1 cellular context compared by ENCODE assay signal in genomic region chr18:59268127-59268721, GRCh38.
TF ChIP-seq lines count a peak whose summit lies in the region.

No MANE protein-coding gene starts in this region.

TF ChIP-seq in H1, 55 proteins besides CTCF, POLR2A, EP300 and RAD21:
- TF ChIP-seq CTBP2 (IDR thresholded peaks at IDR 0.05; ENCODE audit: borderline replicate concordance, insufficient read depth, insufficient read length, low read length): no peak
- no peak for TF ChIP-seq JUN (IDR thresholded peaks at IDR 0.05; ENCODE audit: low read depth, low read length)
- TF ChIP-seq, protein P1, sequence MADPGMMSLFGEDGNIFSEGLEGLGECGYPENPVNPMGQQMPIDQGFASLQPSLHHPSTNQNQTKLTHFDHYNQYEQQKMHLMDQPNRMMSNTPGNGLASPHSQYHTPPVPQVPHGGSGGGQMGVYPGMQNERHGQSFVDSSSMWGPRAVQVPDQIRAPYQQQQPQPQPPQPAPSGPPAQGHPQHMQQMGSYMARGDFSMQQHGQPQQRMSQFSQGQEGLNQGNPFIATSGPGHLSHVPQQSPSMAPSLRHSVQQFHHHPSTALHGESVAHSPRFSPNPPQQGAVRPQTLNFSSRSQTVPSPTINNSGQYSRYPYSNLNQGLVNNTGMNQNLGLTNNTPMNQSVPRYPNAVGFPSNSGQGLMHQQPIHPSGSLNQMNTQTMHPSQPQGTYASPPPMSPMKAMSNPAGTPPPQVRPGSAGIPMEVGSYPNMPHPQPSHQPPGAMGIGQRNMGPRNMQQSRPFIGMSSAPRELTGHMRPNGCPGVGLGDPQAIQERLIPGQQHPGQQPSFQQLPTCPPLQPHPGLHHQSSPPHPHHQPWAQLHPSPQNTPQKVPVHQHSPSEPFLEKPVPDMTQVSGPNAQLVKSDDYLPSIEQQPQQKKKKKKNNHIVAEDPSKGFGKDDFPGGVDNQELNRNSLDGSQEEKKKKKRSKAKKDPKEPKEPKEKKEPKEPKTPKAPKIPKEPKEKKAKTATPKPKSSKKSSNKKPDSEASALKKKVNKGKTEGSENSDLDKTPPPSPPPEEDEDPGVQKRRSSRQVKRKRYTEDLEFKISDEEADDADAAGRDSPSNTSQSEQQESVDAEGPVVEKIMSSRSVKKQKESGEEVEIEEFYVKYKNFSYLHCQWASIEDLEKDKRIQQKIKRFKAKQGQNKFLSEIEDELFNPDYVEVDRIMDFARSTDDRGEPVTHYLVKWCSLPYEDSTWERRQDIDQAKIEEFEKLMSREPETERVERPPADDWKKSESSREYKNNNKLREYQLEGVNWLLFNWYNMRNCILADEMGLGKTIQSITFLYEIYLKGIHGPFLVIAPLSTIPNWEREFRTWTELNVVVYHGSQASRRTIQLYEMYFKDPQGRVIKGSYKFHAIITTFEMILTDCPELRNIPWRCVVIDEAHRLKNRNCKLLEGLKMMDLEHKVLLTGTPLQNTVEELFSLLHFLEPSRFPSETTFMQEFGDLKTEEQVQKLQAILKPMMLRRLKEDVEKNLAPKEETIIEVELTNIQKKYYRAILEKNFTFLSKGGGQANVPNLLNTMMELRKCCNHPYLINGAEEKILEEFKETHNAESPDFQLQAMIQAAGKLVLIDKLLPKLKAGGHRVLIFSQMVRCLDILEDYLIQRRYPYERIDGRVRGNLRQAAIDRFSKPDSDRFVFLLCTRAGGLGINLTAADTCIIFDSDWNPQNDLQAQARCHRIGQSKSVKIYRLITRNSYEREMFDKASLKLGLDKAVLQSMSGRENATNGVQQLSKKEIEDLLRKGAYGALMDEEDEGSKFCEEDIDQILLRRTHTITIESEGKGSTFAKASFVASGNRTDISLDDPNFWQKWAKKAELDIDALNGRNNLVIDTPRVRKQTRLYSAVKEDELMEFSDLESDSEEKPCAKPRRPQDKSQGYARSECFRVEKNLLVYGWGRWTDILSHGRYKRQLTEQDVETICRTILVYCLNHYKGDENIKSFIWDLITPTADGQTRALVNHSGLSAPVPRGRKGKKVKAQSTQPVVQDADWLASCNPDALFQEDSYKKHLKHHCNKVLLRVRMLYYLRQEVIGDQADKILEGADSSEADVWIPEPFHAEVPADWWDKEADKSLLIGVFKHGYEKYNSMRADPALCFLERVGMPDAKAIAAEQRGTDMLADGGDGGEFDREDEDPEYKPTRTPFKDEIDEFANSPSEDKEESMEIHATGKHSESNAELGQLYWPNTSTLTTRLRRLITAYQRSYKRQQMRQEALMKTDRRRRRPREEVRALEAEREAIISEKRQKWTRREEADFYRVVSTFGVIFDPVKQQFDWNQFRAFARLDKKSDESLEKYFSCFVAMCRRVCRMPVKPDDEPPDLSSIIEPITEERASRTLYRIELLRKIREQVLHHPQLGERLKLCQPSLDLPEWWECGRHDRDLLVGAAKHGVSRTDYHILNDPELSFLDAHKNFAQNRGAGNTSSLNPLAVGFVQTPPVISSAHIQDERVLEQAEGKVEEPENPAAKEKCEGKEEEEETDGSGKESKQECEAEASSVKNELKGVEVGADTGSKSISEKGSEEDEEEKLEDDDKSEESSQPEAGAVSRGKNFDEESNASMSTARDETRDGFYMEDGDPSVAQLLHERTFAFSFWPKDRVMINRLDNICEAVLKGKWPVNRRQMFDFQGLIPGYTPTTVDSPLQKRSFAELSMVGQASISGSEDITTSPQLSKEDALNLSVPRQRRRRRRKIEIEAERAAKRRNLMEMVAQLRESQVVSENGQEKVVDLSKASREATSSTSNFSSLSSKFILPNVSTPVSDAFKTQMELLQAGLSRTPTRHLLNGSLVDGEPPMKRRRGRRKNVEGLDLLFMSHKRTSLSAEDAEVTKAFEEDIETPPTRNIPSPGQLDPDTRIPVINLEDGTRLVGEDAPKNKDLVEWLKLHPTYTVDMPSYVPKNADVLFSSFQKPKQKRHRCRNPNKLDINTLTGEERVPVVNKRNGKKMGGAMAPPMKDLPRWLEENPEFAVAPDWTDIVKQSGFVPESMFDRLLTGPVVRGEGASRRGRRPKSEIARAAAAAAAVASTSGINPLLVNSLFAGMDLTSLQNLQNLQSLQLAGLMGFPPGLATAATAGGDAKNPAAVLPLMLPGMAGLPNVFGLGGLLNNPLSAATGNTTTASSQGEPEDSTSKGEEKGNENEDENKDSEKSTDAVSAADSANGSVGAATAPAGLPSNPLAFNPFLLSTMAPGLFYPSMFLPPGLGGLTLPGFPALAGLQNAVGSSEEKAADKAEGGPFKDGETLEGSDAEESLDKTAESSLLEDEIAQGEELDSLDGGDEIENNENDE (IDR thresholded peaks at IDR 0.05; ENCODE audit: insufficient replicate concordance, low read length): no peak
- no peak for TF ChIP-seq HDAC2 (IDR thresholded peaks at IDR 0.05; ENCODE audit: borderline replicate concordance in 1 of 2, low read depth in 2 of 2, low read length in 2 of 2)
- TF ChIP-seq POLR2AphosphoS5 (IDR thresholded peaks at IDR 0.05; ENCODE audit: low read depth, low read length): no peak
- peak; percentile 77 for TF ChIP-seq RNF2 (IDR thresholded peaks at IDR 0.05; ENCODE audit: borderline replicate concordance, low read depth, low read length, missing control alignments, poor library complexity, severe bottlenecking)
- TF ChIP-seq CBX8 (IDR thresholded peaks at IDR 0.05; ENCODE audit: borderline replicate concordance, low read depth, low read length): peak; percentile 87; the same call in 1 of the 2 replicates
- TF ChIP-seq RXRA (IDR thresholded peaks at IDR 0.05; ENCODE audit: insufficient read depth, low read depth, low read length): no peak
- peak; percentile 18 for TF ChIP-seq KDM4A (IDR thresholded peaks at IDR 0.05; ENCODE audit: low read depth, low read length, severe bottlenecking)
- no peak for TF ChIP-seq YY1 (IDR thresholded peaks at IDR 0.05; ENCODE audit: low read depth, low read length)
- TF ChIP-seq KDM1A (IDR thresholded peaks at IDR 0.05; ENCODE audit: borderline replicate concordance, low read length): no peak
- peak; percentile 94 for TF ChIP-seq SUZ12 (IDR thresholded peaks at IDR 0.05; ENCODE audit: low read length)
- TF ChIP-seq TCF12 (IDR thresholded peaks at IDR 0.05; ENCODE audit: low read depth, low read length): no peak
- peak; percentile 1 for TF ChIP-seq ASH2L (IDR thresholded peaks at IDR 0.05; ENCODE audit: low read length)
- TF ChIP-seq BCL11A (IDR thresholded peaks at IDR 0.05; ENCODE audit: low read depth in 2 of 2, low read length in 2 of 2): no peak
- TF ChIP-seq TBP (IDR thresholded peaks at IDR 0.05; ENCODE audit: low read depth, low read length): peak; percentile 34; the same call in 1 of the 2 replicates
- TF ChIP-seq FOSL1 (IDR thresholded peaks at IDR 0.05; ENCODE audit: insufficient read depth, low read depth, low read length): no peak
- TF ChIP-seq EZH2 (IDR thresholded peaks at IDR 0.05; ENCODE audit: low read depth, low read length, severe bottlenecking): peak; percentile 98
- TF ChIP-seq MAFK (IDR thresholded peaks at IDR 0.05; ENCODE audit: low read depth, low read length): no peak
- no peak for TF ChIP-seq CBX5 (IDR thresholded peaks at IDR 0.05; ENCODE audit: low read depth, low read length)
- TF ChIP-seq GABPA (IDR thresholded peaks at IDR 0.05; ENCODE audit: borderline replicate concordance, insufficient read depth, low read length): no peak
- no peak for TF ChIP-seq SIRT6 (IDR thresholded peaks at IDR 0.05; ENCODE audit: low read length)
- no peak for TF ChIP-seq ZNF274 (IDR thresholded peaks at IDR 0.05; ENCODE audit: borderline replicate concordance, extremely low read depth, low read length)
- no peak for TF ChIP-seq EGR1 (IDR thresholded peaks at IDR 0.05; ENCODE audit: borderline replicate concordance, low read depth, low read length)
- TF ChIP-seq RBBP5 (IDR thresholded peaks at IDR 0.05; ENCODE audit: borderline replicate concordance, low read depth, low read length): no peak
- TF ChIP-seq BRCA1 (IDR thresholded peaks at IDR 0.05; ENCODE audit: low read depth, low read length): no peak
- TF ChIP-seq JUND (IDR thresholded peaks at IDR 0.05; ENCODE audit: low read length): no peak
- no peak for TF ChIP-seq RFX5 (IDR thresholded peaks at IDR 0.05; ENCODE audit: borderline replicate concordance, low read depth, low read length)
TF ChIP-seq in H1: peak in this region for 7.
